In the genomic region with DNA sequence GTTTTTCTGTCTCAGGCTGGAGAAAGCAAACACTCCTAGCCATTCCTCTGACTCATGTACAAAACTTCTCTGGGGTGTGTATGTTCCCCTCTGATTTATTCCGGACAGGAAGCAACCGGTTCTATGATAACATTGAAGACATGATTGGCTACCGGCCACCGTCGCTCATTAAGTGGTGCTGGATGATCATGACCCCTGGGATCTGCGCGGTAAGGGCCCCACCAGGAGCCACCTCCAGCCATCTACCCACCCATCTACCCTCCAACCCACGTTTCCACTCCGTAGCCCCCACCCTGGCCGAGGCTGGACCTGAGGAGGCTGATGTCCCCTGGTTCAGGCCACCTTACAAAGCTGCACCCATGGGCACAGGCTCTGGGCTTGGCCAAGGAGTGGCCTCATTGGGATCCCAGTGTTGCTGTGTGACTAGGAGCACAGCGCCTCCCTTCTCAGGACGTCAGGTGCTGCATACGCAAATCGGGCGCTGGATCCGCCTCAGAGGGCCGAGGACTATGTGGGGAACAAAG, we compare ENCODE assay signal across 15 cellular contexts. TPM values are rescaled to one million over a fixed set of nuclear protein-coding genes. Genes with fewer than 3 reads are reported as not detected.
DNase-seq lines count a peak whose midpoint lies in the region; TF ChIP-seq lines count a peak whose summit lies in the region.
"Had no signal": no experiment of that assay in that cellular context is flagged by ENCODE, and none has a peak within 500 bp of the region (broad histone marks: within the 10 kb centered on the region; RNA-seq: fewer than 3 reads in every experiment).

No MANE protein-coding gene starts in this region.

- POLR2A ChIA-PET in HEK293T (lab: Yijun Ruan, JAX): no interaction called here

- H3K4me1 ChIP-seq in SJSA1 (replicated peaks) (peaks cover 66% of the 10 kb centered on the region), sigmoid colon (no peaks in the 10 kb centered on the region), endodermal cell (ENCODE audit: control insufficient read depth, insufficient read depth, low read length) (peaks cover 3% of the 10 kb centered on the region)
- H3K4me1 ChIP-seq: pancreas had no signal

- H3K27me3 Mint-ChIP-seq in endodermal cell (ENCODE audit: insufficient read depth): peaks cover 2% of the 10 kb centered on the region

- peak; percentile 17 for DNase-seq in H4 (ENCODE audit: low spot score)
- peak; percentile 62 to 71 for DNase-seq in SJSA1 (ENCODE audit: low read depth in 1 of 2, low spot score in 2 of 2)
- peak; percentile 20 for DNase-seq in fibroblast of mammary gland (ENCODE audit: low read depth)
- DNase-seq in sigmoid colon: peak; percentile 58
- DNase-seq in HEK293T (ENCODE audit: extremely low spot score): no peak
- no peak for DNase-seq in NCI-H82 (lab: John Stamatoyannopoulos, UW)
- no peak for DNase-seq in DMS79 treated with DMSO at 0.1 percent for 48 hours (lab: John Stamatoyannopoulos, UW)
- DNase-seq in endodermal cell: no peak
- DNase-seq: activated B cell treated with CpG ODN at 0.5 μM for 24 hours; DMS 273 treated with DMSO at 0.1 percent for 48 hours; NCI-H446; stimulated activated CD4-positive, alpha-beta T cell treated with anti-CD3 and anti-CD28 coated beads, Interleukin-4, amount 100 ng/mL, for 4 hours; stimulated activated naive CD8-positive, alpha-beta T cell treated with anti-CD3 and anti-CD28 coated beads, Interleukin-15, amount 100 ng/mL, for 72 hours had no signal

- H3K9me3 ChIP-seq in SJSA1 (replicated peaks) (no peaks in the 10 kb centered on the region), sigmoid colon (no peaks in the 10 kb centered on the region), endodermal cell (ENCODE audit: control insufficient read depth, low read length) (no peaks in the 10 kb centered on the region)
- H3K9me3 ChIP-seq: pancreas had no signal

- H3K27ac Mint-ChIP-seq in endodermal cell: no peak overlapping the region
- H3K27ac Mint-ChIP-seq: activated B cell treated with CpG ODN at 0.5 μM for 24 hours; activated T-helper 1 cell treated with anti-CD3 and anti-CD28 coated beads, Interleukin-12 subunit alpha, Interleukin-12 subunit beta, Interleukin-2, Interleukin-4 antibody, amounts not matched to agents 30 ng/mL and 10 ng/mL and 1 ng/mL, durations not matched to agents 14 hours and 24 hours and 36 hours; stimulated activated naive CD8-positive, alpha-beta T cell treated with anti-CD3 and anti-CD28 coated beads, Interleukin-15, amount 100 ng/mL, for 72 hours had no signal

- CTCF ChIA-PET in HEK293T (lab: Yijun Ruan, JAX): interaction anchor here (0.6 kb wide), 1 partner anchor 19 kb away, joined by 3 read pairs; no protein-coding TSS in a partner anchor

- peak overlapping the region; percentile 74 for H3K27ac ChIP-seq in SJSA1
- H3K27ac ChIP-seq in sigmoid colon: no peak overlapping the region
- H3K27ac ChIP-seq in endodermal cell (ENCODE audit: low read depth, low read length): no peak overlapping the region
- H3K27ac ChIP-seq: pancreas had no signal

- TF ChIP-seq POLR2A in sigmoid colon (IDR thresholded peaks at IDR 0.05): no peak

- TF ChIP-seq EP300 in sigmoid colon (IDR thresholded peaks at IDR 0.05): no peak

- no peaks in the 10 kb centered on the region for H3K36me3 Mint-ChIP-seq in endodermal cell (ENCODE audit: low read depth)

- intact Hi-C loops in sigmoid colon (cut with DNase I): no loop called here

- no peak overlapping the region for H3K9ac ChIP-seq in endodermal cell (ENCODE audit: extremely low read depth, low read length, poor library complexity, severe bottlenecking)

- peaks cover 7% of the 10 kb centered on the region for H3K4me1 Mint-ChIP-seq in endodermal cell
- H3K4me1 Mint-ChIP-seq: activated B cell treated with CpG ODN at 0.5 μM for 24 hours; stimulated activated naive CD8-positive, alpha-beta T cell treated with anti-CD3 and anti-CD28 coated beads, Interleukin-15, amount 100 ng/mL, for 72 hours had no signal

- H3K36me3 ChIP-seq in SJSA1: no peaks in the 10 kb centered on the region
- no peaks in the 10 kb centered on the region for H3K36me3 ChIP-seq in sigmoid colon
- H3K36me3 ChIP-seq in endodermal cell (ENCODE audit: control insufficient read depth, insufficient read depth, low read length): no peaks in the 10 kb centered on the region
- H3K36me3 ChIP-seq: pancreas had no signal

- 78 to 80% methylated on average over 17 of the region's 17 CpGs for WGBS in sigmoid colon, 2 donors
- WGBS in endodermal cell (ENCODE audit: insufficient coverage in 1 of 2, insufficient read length in 1 of 2), 2 experiments: 88 to 89% methylated on average over 13 to 17 of the region's 17 CpGs

- no peaks in the 10 kb centered on the region for H3K9me3 Mint-ChIP-seq in endodermal cell
- H3K9me3 Mint-ChIP-seq: activated B cell treated with CpG ODN at 0.5 μM for 24 hours; activated T-helper 1 cell treated with anti-CD3 and anti-CD28 coated beads, Interleukin-12 subunit alpha, Interleukin-12 subunit beta, Interleukin-2, Interleukin-4 antibody, amounts not matched to agents 30 ng/mL and 10 ng/mL and 1 ng/mL, durations not matched to agents 14 hours and 24 hours and 36 hours; stimulated activated naive CD8-positive, alpha-beta T cell treated with anti-CD3 and anti-CD28 coated beads, Interleukin-15, amount 100 ng/mL, for 72 hours had no signal

- no peak overlapping the region for H3K4me3 ChIP-seq in SJSA1
- H3K4me3 ChIP-seq in fibroblast of mammary gland (ENCODE audit: control insufficient read depth, low read depth, low read length): no peak overlapping the region
- H3K4me3 ChIP-seq in sigmoid colon: no peak overlapping the region
- no peak overlapping the region for H3K4me3 ChIP-seq in endodermal cell (ENCODE audit: low read length)
- H3K4me3 ChIP-seq: pancreas had no signal

- TF ChIP-seq CTCF in fibroblast of mammary gland (conservative IDR thresholded peaks at IDR 0.05; ENCODE audit: control insufficient read depth, insufficient read depth, low read depth, low read length) (no peak), sigmoid colon (IDR thresholded peaks at IDR 0.05) (no peak), endodermal cell (conservative IDR thresholded peaks at IDR 0.05) (no peak)

- H3K27me3 ChIP-seq in SJSA1 (replicated peaks) (no peaks in the 10 kb centered on the region), sigmoid colon (no peaks in the 10 kb centered on the region), endodermal cell (ENCODE audit: control insufficient read depth, insufficient read depth, low read length, poor library complexity, severe bottlenecking) (no peaks in the 10 kb centered on the region)
- H3K27me3 ChIP-seq: pancreas had no signal

- H3K4me3 Mint-ChIP-seq in endodermal cell: no peak overlapping the region
- H3K4me3 Mint-ChIP-seq: activated B cell treated with CpG ODN at 0.5 μM for 24 hours; activated T-helper 1 cell treated with anti-CD3 and anti-CD28 coated beads, Interleukin-12 subunit alpha, Interleukin-12 subunit beta, Interleukin-2, Interleukin-4 antibody, amounts not matched to agents 30 ng/mL and 10 ng/mL and 1 ng/mL, durations not matched to agents 14 hours and 24 hours and 36 hours; stimulated activated naive CD8-positive, alpha-beta T cell treated with anti-CD3 and anti-CD28 coated beads, Interleukin-15, amount 100 ng/mL, for 72 hours had no signal

TF ChIP-seq in HEK293T, 16 proteins besides CTCF, POLR2A, EP300 and RAD21:
- TF ChIP-seq FOXM1 (IDR thresholded peaks at IDR 0.05; ENCODE audit: borderline replicate concordance) (no peak), LEF1 (IDR thresholded peaks at IDR 0.05; ENCODE audit: borderline replicate concordance) (no peak), SP1 (IDR thresholded peaks at IDR 0.05) (no peak), CTBP1 (IDR thresholded peaks at IDR 0.05; ENCODE audit: borderline replicate concordance) (no peak), TARDBP (IDR thresholded peaks at IDR 0.05) (no peak), PKNOX1 (IDR thresholded peaks at IDR 0.05) (no peak), L3MBTL2 (conservative IDR thresholded peaks at IDR 0.05) (no peak), ZNF384 (IDR thresholded peaks at IDR 0.05) (no peak), FOXK2 (IDR thresholded peaks at IDR 0.05) (no peak), ARNT (IDR thresholded peaks at IDR 0.05) (no peak), NFRKB (IDR thresholded peaks at IDR 0.05) (no peak), HDGF (IDR thresholded peaks at IDR 0.05; ENCODE audit: borderline replicate concordance) (no peak), FOXA1 (IDR thresholded peaks at IDR 0.05) (no peak)

RNA-seq across cellular contexts. Expression of gene SLC6A1, which starts 58.5 kb away (rescaled TPM):
- not detected in 2 replicates for total RNA-seq in H4 (2014; rRNA removed; shearing (Covaris generic))
- not detected in 2 replicates for total RNA-seq in SJSA1 (2014; rRNA removed; shearing (Covaris generic))
- total RNA-seq in sigmoid colon (1 to 10 TPM in 1 of 4 donors, under 1 TPM in 3; 0.16 to 1.4 (median 0.32) TPM), endodermal cell (1 to 10 TPM in 1 of 2 donors, under 1 TPM in 1; 0.42 to 3.6 TPM)
- under 1 TPM in 2 of 3 donors, not detected in 1; under 0.01 to 0.31 TPM for polyA plus RNA-seq in sigmoid colon
- polyA plus RNA-seq in endodermal cell (2013, experiment 1 of 2): 2.8 TPM
- polyA plus RNA-seq in endodermal cell (2013, experiment 2 of 2): 2.5 TPM
- total RNA-seq: activated B cell treated with CpG ODN at 0.5 μM for 24 hours; activated T-helper 1 cell treated with anti-CD3 and anti-CD28 coated beads, Interleukin-12 subunit alpha, Interleukin-12 subunit beta, Interleukin-2, Interleukin-4 antibody, amounts not matched to agents 30 ng/mL and 10 ng/mL and 1 ng/mL, durations not matched to agents 14 hours and 24 hours and 36 hours had no signal

Comparison
In these comparisons a context has a peak if more than half of its experiments do, and no peak if none do; other contexts are left out.
1. DNase-seq: peak in H4 (single experiment), SJSA1 (2 of 2), fibroblast of mammary gland (single experiment) and sigmoid colon (single experiment); none in HEK293T (single experiment), NCI-H82 (single experiment), DMS79 treated with DMSO at 0.1 percent for 48 hours (single experiment) and endodermal cell (single experiment).